In genomic region chr1:86515597-86515996, GRCh38 we compare ENCODE assay signal across 10 cellular contexts. TPM values are rescaled to one million over a fixed set of nuclear protein-coding genes. Genes with fewer than 3 reads are reported as not detected.
DNase-seq lines count a peak whose midpoint lies in the region; ATAC-seq and TF ChIP-seq lines count a peak whose summit lies in the region.
"Had no signal": no experiment of that assay in that cellular context is flagged by ENCODE, and none has a peak within 500 bp of the region (broad histone marks: within the 10 kb centered on the region; RNA-seq: fewer than 3 reads in every experiment).

No MANE protein-coding gene starts in this region.

- TF ChIP-seq CTCF in OCI-LY1 (IDR thresholded peaks at IDR 0.05; ENCODE audit: low read length) (peak; percentile 40; the same call in 1 of the 2 replicates), epithelial cell of proximal tubule (conservative IDR thresholded peaks at IDR 0.05; ENCODE audit: low read depth, low read length) (peak; percentile 86), smooth muscle cell (IDR thresholded peaks at IDR 0.05; ENCODE audit: borderline replicate concordance, insufficient read depth, poor library complexity, severe bottlenecking) (peak; percentile 16)

- ATAC-seq in GM19328 (IDR thresholded peaks at IDR 0.05; ENCODE audit: unreplicated experiment), result no peak
- ATAC-seq: activated CD4-positive, alpha-beta T cell treated with anti-CD3 and anti-CD28 coated beads for 36 hours had no signal

- no peaks in the 10 kb centered on the region for H4K20me1 ChIP-seq in OCI-LY1 (ENCODE audit: insufficient read depth, low read length)
- no peaks in the 10 kb centered on the region for H4K20me1 ChIP-seq in smooth muscle cell (ENCODE audit: low read depth)

- no peak overlapping the region for H2AFZ ChIP-seq in OCI-LY1 (ENCODE audit: low read length)
- H2AFZ ChIP-seq in smooth muscle cell (ENCODE audit: low read depth), result no peak overlapping the region

- WGBS in smooth muscle cell (ENCODE audit: low lambda C conversion rate), result 67% methylated on average over 2 of the region's 2 CpGs

- DNase-seq in NCI-H2107 treated with DMSO at 0.1 percent for 48 hours (lab: John Stamatoyannopoulos, UW; ENCODE audit: unreplicated experiment) (peak; percentile 43), NCI-H2107 (lab: John Stamatoyannopoulos, UW) (no peak), epithelial cell of proximal tubule (ENCODE audit: low read depth) (no peak), smooth muscle cell (lab: John Stamatoyannopoulos, UW; ENCODE audit: unreplicated experiment) (no peak), NOMO-1 treated with DMSO at 0.1 percent for 48 hours (lab: John Stamatoyannopoulos, UW; ENCODE audit: unreplicated experiment) (no peak), KG1 (lab: John Stamatoyannopoulos, UW) (no peak)
- DNase-seq: activated CD4-positive, alpha-beta T cell treated with anti-CD3 and anti-CD28 coated beads for 36 hours had no signal

- H3K27ac ChIP-seq in OCI-LY1 (ENCODE audit: low read depth, low read length, poor library complexity, severe bottlenecking) (no peak overlapping the region), smooth muscle cell (ENCODE audit: low read depth) (no peak overlapping the region)

- H3K4me1 ChIP-seq in OCI-LY1 (ENCODE audit: insufficient read depth, low read length, severe bottlenecking) (no peaks in the 10 kb centered on the region), smooth muscle cell (ENCODE audit: low read depth) (no peaks in the 10 kb centered on the region)

- H3K4me3 ChIP-seq in OCI-LY1 (ENCODE audit: low read depth, low read length, poor library complexity, severe bottlenecking) (no peak overlapping the region), epithelial cell of proximal tubule (ENCODE audit: low read depth, low read length) (no peak overlapping the region), smooth muscle cell (no peak overlapping the region)

- no peaks in the 10 kb centered on the region for H3K9me3 ChIP-seq in OCI-LY1 (ENCODE audit: low read length)
- no peaks in the 10 kb centered on the region for H3K9me3 ChIP-seq in smooth muscle cell (replicated peaks; ENCODE audit: low read depth)

- H3K27me3 ChIP-seq in OCI-LY1 (ENCODE audit: insufficient read depth, low read length) (no peaks in the 10 kb centered on the region), smooth muscle cell (ENCODE audit: low read depth) (no peaks in the 10 kb centered on the region)

- no peaks in the 10 kb centered on the region for H3F3A ChIP-seq in OCI-LY1 (ENCODE audit: insufficient read depth, low read length)
- no peaks in the 10 kb centered on the region for H3F3A ChIP-seq in smooth muscle cell (ENCODE audit: low read depth)

- H3K79me2 ChIP-seq in OCI-LY1 (ENCODE audit: insufficient read depth, low read length) (no peaks in the 10 kb centered on the region), smooth muscle cell (ENCODE audit: low read depth) (no peaks in the 10 kb centered on the region)

- H3K4me2 ChIP-seq in OCI-LY1 (ENCODE audit: low read length), result no peak overlapping the region
- H3K4me2 ChIP-seq in smooth muscle cell, result no peak overlapping the region

- H3K9me2 ChIP-seq in OCI-LY1 (ENCODE audit: low read depth, low read length), result no peaks in the 10 kb centered on the region

- H3K9ac ChIP-seq in OCI-LY1 (ENCODE audit: low read length), result no peak overlapping the region
- H3K9ac ChIP-seq in smooth muscle cell (ENCODE audit: low read depth), result no peak overlapping the region

- H3K36me3 ChIP-seq in OCI-LY1 (ENCODE audit: insufficient read depth, low read length) (no peaks in the 10 kb centered on the region), smooth muscle cell (ENCODE audit: low read depth) (no peaks in the 10 kb centered on the region)

RNA-seq across cellular contexts. Expression of gene CLCA4, which starts 31.3 kb away (rescaled TPM):
- total RNA-seq in epithelial cell of proximal tubule (not detected in 2 replicates), smooth muscle cell (not detected in 2 replicates)
- not detected in 2 replicates for polyA plus RNA-seq in smooth muscle cell
- total RNA-seq: activated CD4-positive, alpha-beta T cell treated with anti-CD3 and anti-CD28 coated beads for 36 hours; glomerular endothelial cell had no signal

RNA-seq across cellular contexts. Expression of gene CLCA1, which starts 46.9 kb away (rescaled TPM):
- total RNA-seq in epithelial cell of proximal tubule (not detected in 2 replicates), smooth muscle cell (not detected in 2 replicates)
- not detected in 2 replicates for polyA plus RNA-seq in smooth muscle cell
- total RNA-seq: activated CD4-positive, alpha-beta T cell treated with anti-CD3 and anti-CD28 coated beads for 36 hours; glomerular endothelial cell had no signal

Comparison
In these comparisons a context has a peak if more than half of its experiments do, and no peak if none do; other contexts are left out.
1. CTCF ChIP-seq: peak in every context shown above with its lines; median percentile 86 in epithelial cell of proximal tubule; 40 in OCI-LY1; 16 in smooth muscle cell.